In genomic region chr2:205156457-205156856, GRCh38 we compare ENCODE assay signal across 33 cellular contexts.
"Had no signal": no experiment of that assay in that cellular context is flagged by ENCODE, and none has a peak within 500 bp of the region (broad histone marks: within the 10 kb centered on the region; RNA-seq: fewer than 3 reads in every experiment).

No MANE protein-coding gene starts in this region.

- H3K9me3 ChIP-seq: adrenal gland, ascending aorta, body of pancreas, breast epithelium had no signal

- DNase-seq: activated effector memory CD4-positive, alpha-beta T cell treated with anti-CD3 and anti-CD28 coated beads, Interleukin-2, amount 50 U/mL, for 16 hours; activated effector memory CD4-positive, alpha-beta T cell treated with Interleukin-2 at 50 U/mL for 16 hours; activated gamma-delta T cell; activated gamma-delta T cell treated with Interleukin-2 at 50 U/mL for 16 hours; activated naive CD4-positive, alpha-beta T cell; activated naive CD4-positive, alpha-beta T cell treated with anti-CD3 and anti-CD28 coated beads for 36 hours; activated naive CD4-positive, alpha-beta T cell treated with anti-CD3 and anti-CD28 coated beads, Interleukin-2, amount 10 ng/mL, durations not matched to agents 7 days and 5 days; activated naive CD4-positive, alpha-beta T cell treated with anti-CD3 and anti-CD28 coated beads, Interleukin-2, amount 50 U/mL, for 16 hours; activated naive CD4-positive, alpha-beta T cell treated with Interleukin-2 at 50 U/mL for 16 hours; activated naive CD8-positive, alpha-beta T cell treated with anti-CD3 and anti-CD28 coated beads for 36 hours; activated naive CD8-positive, alpha-beta T cell treated with anti-CD3 and anti-CD28 coated beads, Interleukin-2, amount 10 ng/mL, durations not matched to agents 7 days and 5 days; activated naive CD8-positive, alpha-beta T cell treated with anti-CD3 and anti-CD28 coated beads, Interleukin-2, amount 50 U/mL, for 24 hours; activated T-cell treated with anti-CD3 and anti-CD28 coated beads, Interleukin-2, amount 50 U/mL, for 1 hour; activated T-cell treated with anti-CD3 and anti-CD28 coated beads, Interleukin-2, amount 50 U/mL, for 24 hours; activated T-cell treated with anti-CD3 and anti-CD28 coated beads, Interleukin-2, amount 50 U/mL, for 4 hours; activated T-cell treated with anti-CD3 and anti-CD28 coated beads, Interleukin-2, amount 50 U/mL, for 48 hours; activated T-cell treated with anti-CD3 and anti-CD28 coated beads, Interleukin-2, amount 50 U/mL, for 72 hours; adrenal gland; amniotic stem cell; amygdala; anterior cingulate cortex; aorta; body of pancreas; brain microvascular endothelial cell; central memory CD4-positive, alpha-beta T cell; cerebellar nuclear complex had no signal

- ATAC-seq: activated naive CD4-positive, alpha-beta T cell treated with anti-CD3 and anti-CD28 coated beads, Interleukin-2, amount 50 U/mL, for 72 hours; activated naive CD8-positive, alpha-beta T cell treated with anti-CD3 and anti-CD28 coated beads, Interleukin-2, amount 50 U/mL, for 24 hours; activated T-cell treated with anti-CD3 and anti-CD28 coated beads, Interleukin-2, amount 50 U/mL, for 4 hours; activated T-cell treated with anti-CD3 and anti-CD28 coated beads, Interleukin-2, amount 50 U/mL, for 72 hours; activated T-helper 17 cell treated with anti-CD3 and anti-CD28 coated beads, Interleukin-2, amount 50 U/mL, for 72 hours; body of pancreas had no signal

- H3K27me3 ChIP-seq: adrenal gland, ascending aorta, body of pancreas, brain microvascular endothelial cell, breast epithelium, cardiac muscle cell had no signal

- H3K36me3 ChIP-seq: adrenal gland, ascending aorta, brain microvascular endothelial cell, breast epithelium, cardiac muscle cell had no signal

- H3K4me3 ChIP-seq: adrenal gland, ascending aorta, body of pancreas, breast epithelium, cardiac muscle cell had no signal

- FAIRE-seq: astrocyte, bronchial epithelial cell had no signal

- H3K4me1 ChIP-seq: adrenal gland, ascending aorta, body of pancreas, breast epithelium had no signal

- H3K27ac ChIP-seq: adrenal gland, ascending aorta, body of pancreas, brain microvascular endothelial cell, breast epithelium, cardiac muscle cell had no signal
